ENCODE assay signal across 19 cellular contexts in genomic region chr6:41332842-41333736, GRCh38. TPM values are rescaled to one million over a fixed set of nuclear protein-coding genes. Genes with fewer than 3 reads are reported as not detected.
DNase-seq lines count a peak whose midpoint lies in the region; ATAC-seq and TF ChIP-seq lines count a peak whose summit lies in the region.
"Had no signal": no experiment of that assay in that cellular context is flagged by ENCODE, and none has a peak within 500 bp of the region (broad histone marks: within the 10 kb centered on the region; RNA-seq: fewer than 3 reads in every experiment).

No MANE protein-coding gene starts in this region.

- peaks cover 2% of the 10 kb centered on the region for H3K27me3 Mint-ChIP-seq in activated CD4-positive, alpha-beta T cell treated with anti-CD3 and anti-CD28 coated beads, Interleukin-2, amount 10 ng/mL, durations not matched to agents 7 days and 5 days
- H3K27me3 Mint-ChIP-seq in activated naive CD8-positive, alpha-beta T cell: no peaks in the 10 kb centered on the region

- H4K8ac ChIP-seq in neuronal stem cell (ENCODE audit: low read depth, low read length): no peak overlapping the region

- H2BK120ac ChIP-seq in neuronal stem cell (ENCODE audit: low read depth, low read length): no peak overlapping the region

- no peaks in the 10 kb centered on the region for H3K79me1 ChIP-seq in neuronal stem cell (ENCODE audit: low read depth, low read length)

- peak overlapping the region; percentile 68 for H2AK5ac ChIP-seq in neuronal stem cell (ENCODE audit: low read depth, low read length)

- no peak for TF ChIP-seq CTCF in hepatocyte (IDR thresholded peaks at IDR 0.05; ENCODE audit: poor library complexity)

- H3K9me3 Mint-ChIP-seq in activated CD4-positive, alpha-beta T cell treated with anti-CD3 and anti-CD28 coated beads, Interleukin-2, amount 10 ng/mL, durations not matched to agents 7 days and 5 days: no peaks in the 10 kb centered on the region
- H3K9me3 Mint-ChIP-seq in activated naive CD8-positive, alpha-beta T cell (ENCODE audit: low read depth): no peaks in the 10 kb centered on the region
- H3K9me3 Mint-ChIP-seq: activated CD4-positive, alpha-beta memory T cell treated with anti-CD3 and anti-CD28 coated beads, Interleukin-2, amount 10 ng/mL, durations not matched to agents 7 days and 5 days had no signal

- H3K36me3 Mint-ChIP-seq in activated CD4-positive, alpha-beta T cell treated with anti-CD3 and anti-CD28 coated beads, Interleukin-2, amount 10 ng/mL, durations not matched to agents 7 days and 5 days (ENCODE audit: low read depth): no peaks in the 10 kb centered on the region
- H3K36me3 Mint-ChIP-seq in activated naive CD8-positive, alpha-beta T cell: no peaks in the 10 kb centered on the region

- H2BK12ac ChIP-seq in neuronal stem cell (ENCODE audit: low read length): no peak overlapping the region

- no peak overlapping the region for H3K4ac ChIP-seq in neuronal stem cell (ENCODE audit: low read length)

- H2BK5ac ChIP-seq in neuronal stem cell (ENCODE audit: low read length): peak overlapping the region; percentile 60

- POLR2A ChIA-PET in activated CD4-positive, alpha-beta T cell treated with anti-CD3 and anti-CD28 coated beads, Interleukin-2, amount 10 ng/mL, durations not matched to agents 7 days and 5 days (lab: Charles Lee): no interaction called here

- no peak overlapping the region for H3K23ac ChIP-seq in neuronal stem cell (ENCODE audit: low read depth, low read length, poor library complexity)

- H3K9me2 ChIP-seq in Karpas-422 (replicated peaks; ENCODE audit: insufficient read depth, low read length) (no peaks in the 10 kb centered on the region), hepatocyte (replicated peaks; ENCODE audit: insufficient read depth) (no peaks in the 10 kb centered on the region)

- H4K20me1 ChIP-seq in Karpas-422 (ENCODE audit: insufficient read depth, low read depth, low read length): no peaks in the 10 kb centered on the region
- no peaks in the 10 kb centered on the region for H4K20me1 ChIP-seq in hepatocyte (ENCODE audit: insufficient read depth, poor library complexity, severe bottlenecking)

- no peaks in the 10 kb centered on the region for H3K36me3 ChIP-seq in neuronal stem cell (replicated peaks in 1 of 2; ENCODE audit: control insufficient read depth in 2 of 2, insufficient read depth in 2 of 2, low read length in 2 of 2)
- H3K36me3 ChIP-seq in Karpas-422 (ENCODE audit: insufficient read depth, low read length): no peaks in the 10 kb centered on the region
- no peaks in the 10 kb centered on the region for H3K36me3 ChIP-seq in hepatocyte (replicated peaks; ENCODE audit: insufficient read depth, low read depth)
- H3K36me3 ChIP-seq: breast epithelium, ovary had no signal

- no peak overlapping the region for H2AFZ ChIP-seq in neuronal stem cell (ENCODE audit: low read length)
- H2AFZ ChIP-seq in Karpas-422 (ENCODE audit: low read length): no peak overlapping the region
- H2AFZ ChIP-seq in hepatocyte: no peak overlapping the region

- ATAC-seq in GM19463 (IDR thresholded peaks at IDR 0.05; ENCODE audit: unreplicated experiment) (peak; percentile 4), GM21825 (IDR thresholded peaks at IDR 0.05; ENCODE audit: unreplicated experiment) (no peak)

- H3K4me2 ChIP-seq in neuronal stem cell (ENCODE audit: insufficient read depth, low read length, poor library complexity, severe bottlenecking) (no peak overlapping the region), Karpas-422 (ENCODE audit: low read depth, low read length, poor library complexity, severe bottlenecking) (no peak overlapping the region), hepatocyte (no peak overlapping the region)

- no peaks in the 10 kb centered on the region for H3K9me3 ChIP-seq in neuronal stem cell (replicated peaks in 1 of 2; ENCODE audit: control insufficient read depth in 2 of 2, insufficient read depth in 1 of 2, low read depth in 1 of 2, low read length in 2 of 2)
- H3K9me3 ChIP-seq in Karpas-422 (ENCODE audit: low read length): no peaks in the 10 kb centered on the region
- no peaks in the 10 kb centered on the region for H3K9me3 ChIP-seq in hepatocyte (ENCODE audit: low read depth)
- H3K9me3 ChIP-seq: breast epithelium, ovary had no signal

- H3K27ac Mint-ChIP-seq in activated CD4-positive, alpha-beta T cell treated with anti-CD3 and anti-CD28 coated beads, Interleukin-2, amount 10 ng/mL, durations not matched to agents 7 days and 5 days: peak overlapping the region; percentile 54
- peak overlapping the region; percentile 85 for H3K27ac Mint-ChIP-seq in activated naive CD8-positive, alpha-beta T cell

- no peaks in the 10 kb centered on the region for H3K79me2 ChIP-seq in Karpas-422 (ENCODE audit: low read length)
- H3K79me2 ChIP-seq in hepatocyte: no peaks in the 10 kb centered on the region

- H3K27ac ChIP-seq in neuronal stem cell (replicated peaks; ENCODE audit: low read length) (no peak overlapping the region), Karpas-422 (ENCODE audit: low read length) (no peak overlapping the region), hepatocyte (no peak overlapping the region)
- H3K27ac ChIP-seq: breast epithelium, ovary had no signal

- WGBS in neuronal stem cell (ENCODE audit: extremely low coverage in 2 of 2, insufficient read length in 2 of 2, insufficient replicate concordance in 1 of 2), 2 donors: no CpG with 5 or more reads among the region's 4 CpGs
- WGBS in hepatocyte (ENCODE audit: low lambda C conversion rate, missing lambda C conversion rate): 83% methylated on average over 4 of the region's 4 CpGs

- H3K9ac ChIP-seq in neuronal stem cell (ENCODE audit: low read depth, low read length, poor library complexity) (no peak overlapping the region), Karpas-422 (ENCODE audit: low read length) (no peak overlapping the region)

- H3K18ac ChIP-seq in neuronal stem cell (ENCODE audit: low read length): peak overlapping the region; percentile 7

- H3K14ac ChIP-seq in neuronal stem cell (ENCODE audit: low read length): no peak overlapping the region

- no peak for DNase-seq in activated CD4-positive, alpha-beta T cell treated with anti-CD3 and anti-CD28 coated beads, Interleukin-2, amount 10 ng/mL, durations not matched to agents 7 days and 5 days
- DNase-seq in activated CD4-positive, alpha-beta T cell treated with anti-CD3 and anti-CD28 coated beads, Interleukin-2, amount 50 U/mL, for 48 hours: no peak
- DNase-seq in neuronal stem cell (ENCODE audit: low spot score) (no peak), Karpas-422 (no peak), hepatocyte (ENCODE audit: low spot score) (no peak)
- DNase-seq: GDM1, hypothalamus, NCI-H446 treated with DMSO at 0.1 percent for 48 hours, ovary, SIG-M5 had no signal

- H3K4me3 Mint-ChIP-seq in activated CD4-positive, alpha-beta T cell treated with anti-CD3 and anti-CD28 coated beads, Interleukin-2, amount 10 ng/mL, durations not matched to agents 7 days and 5 days: no peak overlapping the region
- peak overlapping the region; percentile 72 for H3K4me3 Mint-ChIP-seq in activated naive CD8-positive, alpha-beta T cell
- H3K4me3 Mint-ChIP-seq: activated CD4-positive, alpha-beta memory T cell treated with anti-CD3 and anti-CD28 coated beads, Interleukin-2, amount 10 ng/mL, durations not matched to agents 7 days and 5 days had no signal

- H3K27me3 ChIP-seq in neuronal stem cell (ENCODE audit: control insufficient read depth in 3 of 3, insufficient read depth in 3 of 3, low read depth in 1 of 3, low read length in 3 of 3) (peaks cover 0 to 45% (median 0%) of the 10 kb centered on the region in 3 experiments), Karpas-422 (ENCODE audit: low read length) (no peaks in the 10 kb centered on the region), hepatocyte (peaks cover 11% of the 10 kb centered on the region)
- H3K27me3 ChIP-seq: ovary had no signal

- H2BK15ac ChIP-seq in neuronal stem cell (ENCODE audit: low read length): no peak overlapping the region

- H3K4me1 ChIP-seq in neuronal stem cell (ENCODE audit: control insufficient read depth in 2 of 2, insufficient read depth in 1 of 2, low read depth in 1 of 2, low read length in 2 of 2): peaks cover 0 to 2% of the 10 kb centered on the region in 2 donors
- no peaks in the 10 kb centered on the region for H3K4me1 ChIP-seq in Karpas-422 (ENCODE audit: low read length)
- no peaks in the 10 kb centered on the region for H3K4me1 ChIP-seq in hepatocyte (ENCODE audit: insufficient read depth)
- H3K4me1 ChIP-seq: breast epithelium had no signal

- CTCF ChIA-PET in activated CD4-positive, alpha-beta T cell treated with anti-CD3 and anti-CD28 coated beads, Interleukin-2, amount 10 ng/mL, durations not matched to agents 7 days and 5 days (lab: Charles Lee): interaction anchor here (0.6 to 4.9 kb wide), 8 partner anchors 10 to 345 kb away, joined by 3 to 30 read pairs (median 3); no protein-coding TSS in a partner anchor

- no peak overlapping the region for H3K4me3 ChIP-seq in neuronal stem cell (ENCODE audit: low read length in 2 of 2)
- H3K4me3 ChIP-seq in Karpas-422 (ENCODE audit: low read length): no peak overlapping the region
- H3K4me3 ChIP-seq in hepatocyte: no peak overlapping the region
- H3K4me3 ChIP-seq: breast epithelium, ovary had no signal

- peaks cover 40% of the 10 kb centered on the region for H3K4me1 Mint-ChIP-seq in activated CD4-positive, alpha-beta T cell treated with anti-CD3 and anti-CD28 coated beads, Interleukin-2, amount 10 ng/mL, durations not matched to agents 7 days and 5 days
- peaks cover 60% of the 10 kb centered on the region for H3K4me1 Mint-ChIP-seq in activated naive CD8-positive, alpha-beta T cell (ENCODE audit: low read depth)

- H4K91ac ChIP-seq in neuronal stem cell (ENCODE audit: low read depth, low read length, poor library complexity): no peak overlapping the region

RNA-seq across cellular contexts. Expression of gene NCR2, which starts 2.3 kb away (rescaled TPM):
- total RNA-seq in activated CD4-positive, alpha-beta T cell treated with anti-CD3 and anti-CD28 coated beads, Interleukin-2, amount 10 ng/mL, durations not matched to agents 7 days and 5 days: not detected
- not detected for polyA plus RNA-seq in neuronal stem cell (2013, experiment 1 of 2)
- polyA plus RNA-seq in neuronal stem cell (2013, experiment 2 of 2): not detected
- not detected in 2 replicates for total RNA-seq in Karpas-422 (2014; rRNA removed; shearing (Covaris generic); ENCODE audit: low replicate concordance)
- total RNA-seq in hepatocyte: not detected in 2 replicates
- not detected in 2 replicates for polyA plus RNA-seq in hepatocyte
- total RNA-seq: activated CD4-positive, alpha-beta memory T cell treated with anti-CD3 and anti-CD28 coated beads, Interleukin-2, amount 10 ng/mL, durations not matched to agents 7 days and 5 days; breast epithelium; fibroblast of lung; mononuclear cell; ovary; skeletal muscle tissue; ureter had no signal
- polyA plus RNA-seq: fibroblast of lung, ovary had no signal

RNA-seq across cellular contexts. Expression of gene TREM1, which starts 46.6 kb away (rescaled TPM):
- under 1 TPM in 1 of 2 experiments, not detected in 1; 0.40 TPM for total RNA-seq in activated CD4-positive, alpha-beta T cell treated with anti-CD3 and anti-CD28 coated beads, Interleukin-2, amount 10 ng/mL, durations not matched to agents 7 days and 5 days
- polyA plus RNA-seq in neuronal stem cell (2013, experiment 1 of 2): not detected
- not detected for polyA plus RNA-seq in neuronal stem cell (2013, experiment 2 of 2)
- not detected in 2 replicates for total RNA-seq in Karpas-422 (2014; rRNA removed; shearing (Covaris generic); ENCODE audit: low replicate concordance)
- total RNA-seq in hepatocyte: 0.63 and 0.84 TPM in 2 replicates
- polyA plus RNA-seq in hepatocyte: 2.3 and 2.8 TPM in 2 replicates
- total RNA-seq: activated CD4-positive, alpha-beta memory T cell treated with anti-CD3 and anti-CD28 coated beads, Interleukin-2, amount 10 ng/mL, durations not matched to agents 7 days and 5 days; fibroblast of lung had no signal
